28 cellular contexts compared by ENCODE assay signal in the genomic region with DNA sequence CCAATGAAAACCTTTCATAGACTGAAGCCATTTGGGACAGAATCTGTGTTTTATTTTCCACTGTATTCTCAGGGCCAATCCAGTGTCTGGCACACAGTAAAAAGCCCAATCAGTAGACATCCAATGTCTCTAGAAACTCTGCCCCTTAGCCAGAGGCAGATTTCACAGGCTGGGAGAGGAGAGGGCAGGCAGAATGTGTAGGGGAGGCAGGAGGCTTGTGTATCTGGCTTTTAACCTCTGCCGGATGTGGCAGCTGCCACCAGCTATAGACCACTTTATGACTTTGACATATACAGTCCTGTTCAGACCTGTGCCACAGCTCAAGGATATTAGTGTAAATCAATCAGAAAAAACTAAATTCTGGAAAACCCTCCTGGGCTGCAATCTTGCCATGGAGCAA. TPM values are rescaled to one million over a fixed set of nuclear protein-coding genes. Genes with fewer than 3 reads are reported as not detected.
A peak's percentile ranks its signal among the peaks of the same experiment; 100 is the strongest.
DNase-seq lines count a peak whose midpoint lies in the region; ATAC-seq and TF ChIP-seq lines count a peak whose summit lies in the region.
"Had no signal": no experiment of that assay in that cellular context is flagged by ENCODE, and none has a peak within 500 bp of the region (broad histone marks: within the 10 kb centered on the region; RNA-seq: fewer than 3 reads in every experiment).

No MANE protein-coding gene starts in this region.

- H3K36me3 ChIP-seq in HEK293 (ENCODE audit: control insufficient read depth in 2 of 2, insufficient read depth in 1 of 2, low read length in 2 of 2) (no peaks in the 10 kb centered on the region), hepatocyte (replicated peaks; ENCODE audit: insufficient read depth, low read depth) (no peaks in the 10 kb centered on the region), neural progenitor cell (no peaks in the 10 kb centered on the region)
- H3K36me3 ChIP-seq: BLaER1, brain microvascular endothelial cell, gastrocnemius medialis, neutrophil, thyroid gland had no signal

- peaks cover 13% of the 10 kb centered on the region for H3K27me3 Mint-ChIP-seq in neural progenitor cell (ENCODE audit: insufficient read depth, low read depth)
- H3K27me3 Mint-ChIP-seq: activated T-helper 17 cell treated with anti-CD3 and anti-CD28 coated beads, Interleukin-2, amount 50 U/mL, for 72 hours had no signal

- H3K9me3 Mint-ChIP-seq in neural progenitor cell, result no peaks in the 10 kb centered on the region
- H3K9me3 Mint-ChIP-seq: activated T-helper 17 cell treated with anti-CD3 and anti-CD28 coated beads, Interleukin-2, amount 50 U/mL, for 72 hours; memory B cell had no signal

- H3K36me3 Mint-ChIP-seq in neural progenitor cell, result no peaks in the 10 kb centered on the region
- H3K36me3 Mint-ChIP-seq: memory B cell had no signal

- H3K9ac ChIP-seq in neural progenitor cell, result no peak overlapping the region
- H3K9ac ChIP-seq: BLaER1 had no signal

- no peak overlapping the region for H3K27ac Mint-ChIP-seq in neural progenitor cell
- H3K27ac Mint-ChIP-seq: activated T-helper 17 cell treated with anti-CD3 and anti-CD28 coated beads, Interleukin-2, amount 50 U/mL, for 72 hours; memory B cell had no signal

- in situ Hi-C loops in SK-MEL-5 (cut with HindIII; ENCODE audit: low pct_unique_long_range_greater_than_20kb, low sequenced_read_pairs), result no loop called here

- H2AFZ ChIP-seq in hepatocyte, result peak overlapping the region; percentile 7
- peak overlapping the region; percentile 69 for H2AFZ ChIP-seq in neural progenitor cell (replicated peaks)

- no peaks in the 10 kb centered on the region for H4K20me1 ChIP-seq in hepatocyte (ENCODE audit: insufficient read depth, poor library complexity, severe bottlenecking)
- H4K20me1 ChIP-seq in neural progenitor cell (ENCODE audit: low read depth), result no peaks in the 10 kb centered on the region
- H4K20me1 ChIP-seq: BLaER1 had no signal

- H3K9me2 ChIP-seq in hepatocyte (replicated peaks; ENCODE audit: insufficient read depth), result no peaks in the 10 kb centered on the region

- H3K4me1 ChIP-seq in HEK293 (ENCODE audit: control insufficient read depth, insufficient read depth, low read length) (no peaks in the 10 kb centered on the region), hepatocyte (ENCODE audit: insufficient read depth) (peaks cover 4% of the 10 kb centered on the region), neural progenitor cell (peaks cover 12% of the 10 kb centered on the region)

- CTCF ChIA-PET in HEK293 (lab: Yijun Ruan, JAX), result interaction anchor here (1.3 kb wide), 1 partner anchor 59 kb away, joined by 7 read pairs; no protein-coding TSS in a partner anchor

- no peak for ATAC-seq in GM19455 (IDR thresholded peaks at IDR 0.05; ENCODE audit: unreplicated experiment)
- ATAC-seq: activated T-helper 17 cell treated with anti-CD3 and anti-CD28 coated beads, Interleukin-2, amount 50 U/mL, for 72 hours; gastrocnemius medialis; K562; left cardiac atrium; Panc1 had no signal

- no peaks in the 10 kb centered on the region for H3K9me3 ChIP-seq in HEK293 (ENCODE audit: control insufficient read depth, insufficient read depth, low read depth, low read length)
- no peaks in the 10 kb centered on the region for H3K9me3 ChIP-seq in hepatocyte (ENCODE audit: low read depth)
- H3K9me3 ChIP-seq in neural progenitor cell (ENCODE audit: low read depth), result no peaks in the 10 kb centered on the region
- H3K9me3 ChIP-seq: gastrocnemius medialis, neutrophil, thyroid gland had no signal

- H3K27ac ChIP-seq in HEK293 (ENCODE audit: extremely low read depth, low read depth, low read length) (no peak overlapping the region), hepatocyte (peak overlapping the region; percentile 3), neural progenitor cell (no peak overlapping the region)
- H3K27ac ChIP-seq: BLaER1, brain microvascular endothelial cell, dorsolateral prefrontal cortex, gastrocnemius medialis, neutrophil, thyroid gland, VCaP had no signal

- H3F3A ChIP-seq in neural progenitor cell (ENCODE audit: low read depth), result peaks cover 8% of the 10 kb centered on the region

- H3K27me3 ChIP-seq in hepatocyte (peaks cover 6% of the 10 kb centered on the region), neural progenitor cell (peaks cover 28% of the 10 kb centered on the region)
- H3K27me3 ChIP-seq: thyroid gland had no signal

- H3K4me2 ChIP-seq in hepatocyte (no peak overlapping the region), neural progenitor cell (no peak overlapping the region)
- H3K4me2 ChIP-seq: BLaER1 had no signal

- H3K4me3 Mint-ChIP-seq in neural progenitor cell, result no peak overlapping the region
- H3K4me3 Mint-ChIP-seq: activated T-helper 17 cell treated with anti-CD3 and anti-CD28 coated beads, Interleukin-2, amount 50 U/mL, for 72 hours; memory B cell had no signal

- POLR2A ChIA-PET in HEK293 (lab: Yijun Ruan, JAX), result interaction anchor here (1.1 kb wide), 1 partner anchor 91 kb away, joined by 3 read pairs; the partner anchor contains the start of gene POGLUT3

- DNase-seq in SK-MEL-5 (ENCODE audit: low read depth, low spot score), result peak; percentile 9
- DNase-seq in hepatocyte (ENCODE audit: low spot score), result no peak
- no peak for DNase-seq in neural progenitor cell (ENCODE audit: low spot score)
- no peak for DNase-seq in NCI-H226
- DNase-seq in NK-92 (lab: John Stamatoyannopoulos, UW; ENCODE audit: unreplicated experiment), result no peak
- DNase-seq: activated CD4-positive, alpha-beta T cell treated with anti-CD3 and anti-CD28 coated beads for 48 hours; activated naive CD4-positive, alpha-beta T cell treated with anti-CD3 and anti-CD28 coated beads, Interleukin-2, amount 50 U/mL, for 16 hours; amniotic stem cell; brain microvascular endothelial cell; dorsolateral prefrontal cortex; gastrocnemius medialis; left cardiac atrium; NCI-H1105; NCI-H187 treated with DMSO at 0.1 percent for 48 hours; NCI-H526; stimulated activated CD4-positive, alpha-beta T cell treated with anti-CD3 and anti-CD28 coated beads, Interleukin-4, amount 100 ng/mL, for 1 hour; SW 1271; T-helper 9 cell had no signal

- WGBS in hepatocyte (ENCODE audit: low lambda C conversion rate, missing lambda C conversion rate), result 45% methylated on average over 1 of the region's 1 CpG

- TF ChIP-seq CTCF in HEK293 (tag by site-specific recombination; IDR thresholded peaks at IDR 0.05), result no peak
- TF ChIP-seq CTCF in hepatocyte (IDR thresholded peaks at IDR 0.05; ENCODE audit: poor library complexity), result no peak
- no peak for TF ChIP-seq CTCF in neural progenitor cell (IDR thresholded peaks at IDR 0.05)

- H3K4me1 Mint-ChIP-seq in neural progenitor cell, result peaks cover 14% of the 10 kb centered on the region
- H3K4me1 Mint-ChIP-seq: activated T-helper 17 cell treated with anti-CD3 and anti-CD28 coated beads, Interleukin-2, amount 50 U/mL, for 72 hours had no signal

- H3K4me3 ChIP-seq in HEK293 (ENCODE audit: low read depth, low read length) (no peak overlapping the region), hepatocyte (no peak overlapping the region), neural progenitor cell (no peak overlapping the region)
- H3K4me3 ChIP-seq: BLaER1, dorsolateral prefrontal cortex, gastrocnemius medialis, K562, thyroid gland had no signal

- H3K79me2 ChIP-seq in hepatocyte (peaks cover 13% of the 10 kb centered on the region), neural progenitor cell (ENCODE audit: low read depth) (no peaks in the 10 kb centered on the region)

TF ChIP-seq in HEK293, 187 proteins besides CTCF, POLR2A, EP300 and RAD21:
- TF ChIP-seq ZFP41 (tag by site-specific recombination; IDR thresholded peaks at IDR 0.05; ENCODE audit: borderline replicate concordance) (no peak), ZBTB20 (tag by site-specific recombination; IDR thresholded peaks at IDR 0.05) (peak; percentile 73), ZNF175 (tag by site-specific recombination; IDR thresholded peaks at IDR 0.05) (no peak), PRDM10 (tag by site-specific recombination; IDR thresholded peaks at IDR 0.05) (peak; percentile 33; the same call in 1 of the 2 replicates)

RNA-seq across cellular contexts. Expression of gene EXPH5, which starts 4.4 kb away (rescaled TPM):
- total RNA-seq in SK-MEL-5 (2014; rRNA removed; shearing (Covaris generic)), result 0.27 and 0.71 TPM in 2 replicates
- polyA plus RNA-seq in SK-MEL-5 (2015; cell fraction: cytosol; rRNA removed), result 0.04 and 0.12 TPM in 2 replicates
- 0.05 and 0.88 TPM in 2 replicates for polyA plus RNA-seq in SK-MEL-5 (2015; cell fraction: nucleus; rRNA removed)
- 3.6 and 4.5 TPM in 2 replicates for total RNA-seq in hepatocyte
- polyA plus RNA-seq in hepatocyte, result 1.8 and 2.0 TPM in 2 replicates
- total RNA-seq in neural progenitor cell (ENCODE audit: low replicate concordance), result 0.84 and 1.4 TPM in 2 replicates
